9 cellular contexts compared by ENCODE assay signal in genomic region chr21:40466893-40467483, GRCh38.
A peak's percentile ranks its signal among the peaks of the same experiment; 100 is the strongest.
DNase-seq lines count a peak whose midpoint lies in the region; ATAC-seq, FAIRE-seq and TF ChIP-seq lines count a peak whose summit lies in the region.
"Had no signal": no experiment of that assay in that cellular context is flagged by ENCODE, and none has a peak within 500 bp of the region (broad histone marks: within the 10 kb centered on the region; RNA-seq: fewer than 3 reads in every experiment).

No MANE protein-coding gene starts in this region.

- no peak for TF ChIP-seq POLR2A in thyroid gland (IDR thresholded peaks at IDR 0.05)

- no peak overlapping the region for H3K4me3 Mint-ChIP-seq in astrocyte (ENCODE audit: unreplicated experiment)

- no peak overlapping the region for H2AFZ ChIP-seq in astrocyte (ENCODE audit: low read depth, low read length)

- ATAC-seq in GM21825 (IDR thresholded peaks at IDR 0.05; ENCODE audit: unreplicated experiment) (no peak), HG02870 (IDR thresholded peaks at IDR 0.05; ENCODE audit: unreplicated experiment) (no peak)

- FAIRE-seq in astrocyte (lab: Jason Lieb, UNC) = no peak
- FAIRE-seq: GM18507 had no signal

- H3K4me1 Mint-ChIP-seq in astrocyte (ENCODE audit: low read depth, unreplicated experiment) = peaks cover 9% of the 10 kb centered on the region

- H3K4me2 ChIP-seq in astrocyte (ENCODE audit: low read length) = no peak overlapping the region

- WGBS in thyroid gland, 2 donors = 96 to 97% methylated on average over 1 of the region's 1 CpG

- H3K9ac ChIP-seq in astrocyte (ENCODE audit: low read length) = no peak overlapping the region

- H3K9me3 Mint-ChIP-seq in astrocyte (ENCODE audit: unreplicated experiment) = peaks cover 3% of the 10 kb centered on the region

- H3K4me1 ChIP-seq in astrocyte (ENCODE audit: insufficient read depth, low read length) (no peaks in the 10 kb centered on the region), BE2C (no peaks in the 10 kb centered on the region), thyroid gland (no peaks in the 10 kb centered on the region)

- peak; percentile 16 for DNase-seq in DMS114 treated with DMSO at 0.1 percent for 48 hours (lab: John Stamatoyannopoulos, UW; ENCODE audit: unreplicated experiment)
- DNase-seq in NCI-H1417 treated with DMSO at 0.1 percent for 48 hours (lab: John Stamatoyannopoulos, UW) = peak; percentile 42
- DNase-seq in astrocyte (ENCODE audit: low read depth) = peak; percentile 12
- DNase-seq in medulla oblongata (ENCODE audit: extremely low spot score) = peak; percentile 48
- DNase-seq in BE2C = no peak
- DNase-seq in thyroid gland = no peak

- TF ChIP-seq CTCF in astrocyte (IDR thresholded peaks at IDR 0.05; ENCODE audit: insufficient read depth, low read depth, low read length) (peak; percentile 37), BE2C (IDR thresholded peaks at IDR 0.05; ENCODE audit: low read depth, low read length) (no peak), thyroid gland (IDR thresholded peaks at IDR 0.05) (peak in 2 of 6 experiments; percentile 24 to 38)

- H3K27ac ChIP-seq in astrocyte (ENCODE audit: low read depth, low read length) (no peak overlapping the region), thyroid gland (no peak overlapping the region)

- no peak overlapping the region for H3K4me3 ChIP-seq in astrocyte (ENCODE audit: insufficient read depth, low read depth, low read length)
- H3K4me3 ChIP-seq in BE2C (ENCODE audit: low read depth, low read length) = no peak overlapping the region
- H3K4me3 ChIP-seq in thyroid gland (replicated peaks in 1 of 3) = no peak overlapping the region

- no peaks in the 10 kb centered on the region for H3K36me3 ChIP-seq in astrocyte (ENCODE audit: insufficient read depth, low read length)
- no peaks in the 10 kb centered on the region for H3K36me3 ChIP-seq in BE2C
- no peaks in the 10 kb centered on the region for H3K36me3 ChIP-seq in thyroid gland

- intact Hi-C loops in thyroid gland (cut with DNase I) = no loop called here

- H3K27me3 ChIP-seq in astrocyte (ENCODE audit: insufficient read depth, low read length) = no peaks in the 10 kb centered on the region
- H3K27me3 ChIP-seq in BE2C = no peaks in the 10 kb centered on the region
- H3K27me3 ChIP-seq in thyroid gland = no peaks in the 10 kb centered on the region

- no peaks in the 10 kb centered on the region for H3K36me3 Mint-ChIP-seq in astrocyte (ENCODE audit: low read depth, unreplicated experiment)

- no peak overlapping the region for H3K27ac Mint-ChIP-seq in astrocyte (ENCODE audit: unreplicated experiment)

- H4K20me1 ChIP-seq in astrocyte (ENCODE audit: insufficient read depth, low read length) = no peaks in the 10 kb centered on the region

- no peaks in the 10 kb centered on the region for H3K9me3 ChIP-seq in astrocyte (ENCODE audit: insufficient read depth, low read depth, low read length)
- H3K9me3 ChIP-seq in BE2C = no peaks in the 10 kb centered on the region
- no peaks in the 10 kb centered on the region for H3K9me3 ChIP-seq in thyroid gland

- no peaks in the 10 kb centered on the region for H3K79me2 ChIP-seq in astrocyte (ENCODE audit: insufficient read depth, low read length)

- H3K27me3 Mint-ChIP-seq in astrocyte (ENCODE audit: low read depth, unreplicated experiment) = peaks cover 2% of the 10 kb centered on the region

Comparison
In these comparisons a context has a peak if more than half of its experiments do, and no peak if none do; other contexts are left out.
1. DNase-seq: peak in DMS114 treated with DMSO at 0.1 percent for 48 hours (single experiment), NCI-H1417 treated with DMSO at 0.1 percent for 48 hours (single experiment), astrocyte (single experiment) and medulla oblongata (single experiment); none in BE2C (single experiment) and thyroid gland (0 of 2).